ENCODE assay signal across 26 cellular contexts in the genomic region with DNA sequence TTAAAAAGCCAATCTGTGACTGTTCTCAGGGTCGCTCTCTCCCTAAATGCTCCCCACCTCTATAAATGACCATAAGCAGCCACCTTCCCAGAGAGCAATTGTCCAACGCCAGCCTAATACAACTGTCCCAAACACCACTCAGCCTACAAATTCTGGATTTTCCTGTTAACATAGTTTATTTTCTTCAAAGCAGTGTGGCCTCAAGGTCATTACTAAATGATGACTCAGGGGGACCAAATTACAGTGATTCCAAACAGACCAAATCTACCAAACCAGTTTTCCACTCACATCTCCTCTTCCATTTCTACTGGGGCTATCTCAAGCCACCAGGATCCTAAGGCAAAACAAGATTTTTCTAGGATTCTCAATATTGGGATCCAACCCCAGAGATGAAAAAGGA. TPM values are rescaled to one million over a fixed set of nuclear protein-coding genes. Genes with fewer than 3 reads are reported as not detected.
DNase-seq lines count a peak whose midpoint lies in the region; ATAC-seq and TF ChIP-seq lines count a peak whose summit lies in the region.
"Had no signal": no experiment of that assay in that cellular context is flagged by ENCODE, and none has a peak within 500 bp of the region (broad histone marks: within the 10 kb centered on the region; RNA-seq: fewer than 3 reads in every experiment).

No MANE protein-coding gene starts in this region.

- ATAC-seq in T-helper 17 cell, result no peak
- no peak for ATAC-seq in stimulated activated effector memory CD8-positive, alpha-beta T cell treated with anti-CD3 and anti-CD28 coated beads, Interleukin-12 subunit alpha, Interleukin-12 subunit beta, amount 100 ng/mL, for 72 hours
- ATAC-seq: right cardiac atrium; stimulated activated naive CD8-positive, alpha-beta T cell treated with anti-CD3 and anti-CD28 coated beads, Interleukin-15, amount 100 ng/mL, for 72 hours; T-cell had no signal

- H3K4me1 ChIP-seq in breast epithelium, result no peaks in the 10 kb centered on the region

- DNase-seq in MCF 10A (ENCODE audit: unreplicated experiment) (no peak), breast epithelium (ENCODE audit: low spot score in 2 of 2) (no peak), T-helper 17 cell (no peak), fibroblast of peridontal ligament (ENCODE audit: extremely low read depth) (peak; percentile 50), coronary artery (ENCODE audit: low spot score) (no peak), medulla oblongata (ENCODE audit: extremely low spot score) (no peak), GM10266 (ENCODE audit: extremely low spot score) (no peak)
- DNase-seq in stimulated activated effector memory CD8-positive, alpha-beta T cell treated with anti-CD3 and anti-CD28 coated beads, Interleukin-12 subunit alpha, Interleukin-12 subunit beta, amount 100 ng/mL, for 72 hours (ENCODE audit: low spot score in 2 of 2), result no peak
- DNase-seq: activated B cell treated with CpG ODN at 0.5 μM for 24 hours; activated CD4-positive, alpha-beta T cell treated with anti-CD3 and anti-CD28 coated beads, Interleukin-2, amount 10 ng/mL, durations not matched to agents 7 days and 5 days; activated T-cell treated with anti-CD3 and anti-CD28 coated beads, Interleukin-2, amount 50 U/mL, for 48 hours; CD4-positive, alpha-beta T cell; H9; immature natural killer cell; Kasumi-1; mesendoderm; NCI-H2107; right cardiac atrium; stimulated activated CD8-positive, alpha-beta memory T cell treated with anti-CD3 and anti-CD28 coated beads, Interleukin-4, amount 100 ng/mL, for 48 hours; stimulated activated naive CD8-positive, alpha-beta T cell treated with anti-CD3 and anti-CD28 coated beads, Interleukin-15, amount 100 ng/mL, for 72 hours; T-cell had no signal

- no peaks in the 10 kb centered on the region for H3K36me3 ChIP-seq in breast epithelium

- peaks cover under 1% of the 10 kb centered on the region for H3K4me1 Mint-ChIP-seq in MCF 10A (ENCODE audit: insufficient read depth, unreplicated experiment)
- H3K4me1 Mint-ChIP-seq in T-helper 17 cell, result peaks cover 2% of the 10 kb centered on the region
- H3K4me1 Mint-ChIP-seq in stimulated activated effector memory CD8-positive, alpha-beta T cell treated with anti-CD3 and anti-CD28 coated beads, Interleukin-12 subunit alpha, Interleukin-12 subunit beta, amount 100 ng/mL, for 72 hours, result peaks cover 8% of the 10 kb centered on the region
- H3K4me1 Mint-ChIP-seq: H9; stimulated activated naive CD8-positive, alpha-beta T cell treated with anti-CD3 and anti-CD28 coated beads, Interleukin-15, amount 100 ng/mL, for 72 hours had no signal

- TF ChIP-seq CTCF in MCF 10A (IDR thresholded peaks at IDR 0.05; ENCODE audit: unreplicated experiment) (no peak), breast epithelium (IDR thresholded peaks at IDR 0.05) (no peak), coronary artery (IDR thresholded peaks at IDR 0.05) (no peak), GM10266 (IDR thresholded peaks at IDR 0.05; ENCODE audit: control insufficient read depth, insufficient read depth, low read depth, missing control alignments) (no peak)

- peak overlapping the region; percentile 10 for H3K27ac Mint-ChIP-seq in MCF 10A (ENCODE audit: low read depth, unreplicated experiment)
- peak overlapping the region; percentile 37 for H3K27ac Mint-ChIP-seq in T-helper 17 cell
- H3K27ac Mint-ChIP-seq in stimulated activated effector memory CD8-positive, alpha-beta T cell treated with anti-CD3 and anti-CD28 coated beads, Interleukin-12 subunit alpha, Interleukin-12 subunit beta, amount 100 ng/mL, for 72 hours, result peak overlapping the region; percentile 16
- H3K27ac Mint-ChIP-seq: activated B cell treated with CpG ODN at 0.5 μM for 24 hours; activated CD4-positive, alpha-beta T cell treated with anti-CD3 and anti-CD28 coated beads, Interleukin-2, amount 10 ng/mL, durations not matched to agents 7 days and 5 days; CD4-positive, alpha-beta T cell; H9; immature natural killer cell; T-cell had no signal

- no TSS peak for BruUV-seq in MCF 10A (replicated peaks; lab: Mats Ljungman, UMichigan)

- TF ChIP-seq POLR2A in breast epithelium (IDR thresholded peaks at IDR 0.05), result no peak

- H3K27me3 Mint-ChIP-seq in MCF 10A (ENCODE audit: insufficient read depth, unreplicated experiment) (no peaks in the 10 kb centered on the region), T-helper 17 cell (no peaks in the 10 kb centered on the region)
- H3K27me3 Mint-ChIP-seq: activated B cell treated with CpG ODN at 0.5 μM for 24 hours; activated CD4-positive, alpha-beta T cell treated with anti-CD3 and anti-CD28 coated beads, Interleukin-2, amount 10 ng/mL, durations not matched to agents 7 days and 5 days; CD4-positive, alpha-beta T cell; stimulated activated naive CD8-positive, alpha-beta T cell treated with anti-CD3 and anti-CD28 coated beads, Interleukin-15, amount 100 ng/mL, for 72 hours; T-cell had no signal

- no peak overlapping the region for H3K27ac ChIP-seq in breast epithelium
- no peak overlapping the region for H3K27ac ChIP-seq in coronary artery
- H3K27ac ChIP-seq: thoracic aorta had no signal

- no peak overlapping the region for H3K4me3 Mint-ChIP-seq in MCF 10A (ENCODE audit: unreplicated experiment)
- H3K4me3 Mint-ChIP-seq in T-helper 17 cell, result no peak overlapping the region
- no peak overlapping the region for H3K4me3 Mint-ChIP-seq in stimulated activated effector memory CD8-positive, alpha-beta T cell treated with anti-CD3 and anti-CD28 coated beads, Interleukin-12 subunit alpha, Interleukin-12 subunit beta, amount 100 ng/mL, for 72 hours
- H3K4me3 Mint-ChIP-seq: activated B cell treated with CpG ODN at 0.5 μM for 24 hours; activated CD4-positive, alpha-beta T cell treated with anti-CD3 and anti-CD28 coated beads, Interleukin-2, amount 10 ng/mL, durations not matched to agents 7 days and 5 days; CD4-positive, alpha-beta T cell; H9; immature natural killer cell; stimulated activated naive CD8-positive, alpha-beta T cell treated with anti-CD3 and anti-CD28 coated beads, Interleukin-15, amount 100 ng/mL, for 72 hours; T-cell had no signal

- H3K9me3 Mint-ChIP-seq in MCF 10A (ENCODE audit: unreplicated experiment), result no peaks in the 10 kb centered on the region
- H3K9me3 Mint-ChIP-seq in stimulated activated effector memory CD8-positive, alpha-beta T cell treated with anti-CD3 and anti-CD28 coated beads, Interleukin-12 subunit alpha, Interleukin-12 subunit beta, amount 100 ng/mL, for 72 hours, result no peaks in the 10 kb centered on the region
- H3K9me3 Mint-ChIP-seq: activated B cell treated with CpG ODN at 0.5 μM for 24 hours; activated CD4-positive, alpha-beta T cell treated with anti-CD3 and anti-CD28 coated beads, Interleukin-2, amount 10 ng/mL, durations not matched to agents 7 days and 5 days; CD4-positive, alpha-beta T cell; H9; immature natural killer cell; stimulated activated naive CD8-positive, alpha-beta T cell treated with anti-CD3 and anti-CD28 coated beads, Interleukin-15, amount 100 ng/mL, for 72 hours; T-cell had no signal

- no peaks in the 10 kb centered on the region for H3K27me3 ChIP-seq in breast epithelium

- H3K9me3 ChIP-seq in breast epithelium (no peaks in the 10 kb centered on the region), T-helper 17 cell (ENCODE audit: control insufficient read depth, low read length, poor library complexity, severe bottlenecking) (no peaks in the 10 kb centered on the region)
- H3K9me3 ChIP-seq: thoracic aorta had no signal

- H3K36me3 Mint-ChIP-seq in MCF 10A (ENCODE audit: insufficient read depth, unreplicated experiment) (peaks cover 63% of the 10 kb centered on the region), T-helper 17 cell (ENCODE audit: low read depth) (peaks cover 3% of the 10 kb centered on the region)
- peaks cover 75% of the 10 kb centered on the region for H3K36me3 Mint-ChIP-seq in stimulated activated effector memory CD8-positive, alpha-beta T cell treated with anti-CD3 and anti-CD28 coated beads, Interleukin-12 subunit alpha, Interleukin-12 subunit beta, amount 100 ng/mL, for 72 hours

- CTCF ChIA-PET in MCF 10A (lab: Yijun Ruan, JAX), result no interaction called here

- intact Hi-C loops in MCF 10A (cut with micrococcal nuclease) (no loop called here), breast epithelium (cut with DNase I; ENCODE audit: low total_unique reads) (no loop called here)

- H3K4me3 ChIP-seq in breast epithelium (no peak overlapping the region), coronary artery (no peak overlapping the region)
- H3K4me3 ChIP-seq: thoracic aorta had no signal

- POLR2A ChIA-PET in MCF 10A (lab: Yijun Ruan, JAX), result interaction anchor here (0.9 to 1.4 kb wide), 2 partner anchors 131 kb away, joined by 3 read pairs; no protein-coding TSS in a partner anchor

RNA-seq across cellular contexts. Expression of gene HEXA, which starts 22.5 kb away (rescaled TPM):
- total RNA-seq in MCF 10A (2022), result 87.5 and 110 TPM in 2 replicates
- total RNA-seq in breast epithelium, result 100 to 1,000 TPM in 1 of 3 donors, 10 to 100 TPM in 2; 63.6 to 147 (median 81.1) TPM
- total RNA-seq in T-helper 17 cell, result 10 to 100 TPM; 69.9 to 87.1 TPM

RNA-seq across cellular contexts. Expression of gene CELF6, which starts 33.3 kb away (rescaled TPM):
- total RNA-seq in MCF 10A (2022) (0.26 and 0.91 TPM in 2 replicates), breast epithelium (1 to 10 TPM; 2.6 to 3.5 (median 2.9) TPM), T-helper 17 cell (1 to 10 TPM; 1.4 to 1.9 TPM)
- total RNA-seq: SK-MEL-5 had no signal

RNA-seq across cellular contexts. Expression of gene TMEM202, which starts 44.8 kb away (rescaled TPM):
- total RNA-seq in MCF 10A (2022) (not detected in 2 replicates), breast epithelium (not detected), T-helper 17 cell (not detected)
- total RNA-seq: activated B cell treated with CpG ODN at 0.5 μM for 24 hours; activated CD4-positive, alpha-beta T cell treated with anti-CD3 and anti-CD28 coated beads, Interleukin-2, amount 10 ng/mL, durations not matched to agents 7 days and 5 days; CD4-positive, alpha-beta T cell; cerebellum; Daoy; H9; posterior vena cava; right cardiac atrium; SK-MEL-5; T-cell; thoracic aorta had no signal
